Comparison of ENCODE assay signal across 1 cellular context in the genomic region with DNA sequence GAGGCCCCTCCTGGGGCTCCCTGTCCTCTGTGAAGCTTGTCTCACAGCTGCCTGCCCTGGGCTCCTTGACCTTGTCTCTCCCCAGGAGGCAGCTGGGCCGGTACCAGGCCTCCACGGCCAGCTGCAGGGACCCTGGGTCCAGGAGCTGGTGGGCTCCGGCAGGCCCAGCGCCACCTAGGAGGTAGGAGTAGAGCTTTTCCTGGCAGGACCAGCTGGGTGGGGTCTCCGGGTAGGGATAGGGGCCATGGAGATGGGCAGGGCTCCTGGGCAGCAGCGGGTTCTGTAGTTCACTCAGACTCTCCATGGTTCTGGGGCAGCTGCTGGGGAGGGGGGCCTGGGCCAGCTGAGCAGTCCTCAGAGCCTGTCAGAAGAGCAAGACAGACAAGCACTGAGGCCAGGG.
TF ChIP-seq lines count a peak whose summit lies in the region.

No MANE protein-coding gene starts in this region.

TF ChIP-seq in H1, 55 proteins besides CTCF, POLR2A, EP300 and RAD21:
- TF ChIP-seq BCL11A (IDR thresholded peaks at IDR 0.05; ENCODE audit: low read depth in 2 of 2, low read length in 2 of 2) = no peak
- no peak for TF ChIP-seq RXRA (IDR thresholded peaks at IDR 0.05; ENCODE audit: insufficient read depth, low read depth, low read length)
- TF ChIP-seq SP4 (IDR thresholded peaks at IDR 0.05; ENCODE audit: low read length) = no peak
- no peak for TF ChIP-seq RBBP5 (IDR thresholded peaks at IDR 0.05; ENCODE audit: borderline replicate concordance, low read depth, low read length)
- TF ChIP-seq SP1 (IDR thresholded peaks at IDR 0.05; ENCODE audit: low read depth, low read length) = no peak
- TF ChIP-seq, protein P1, sequence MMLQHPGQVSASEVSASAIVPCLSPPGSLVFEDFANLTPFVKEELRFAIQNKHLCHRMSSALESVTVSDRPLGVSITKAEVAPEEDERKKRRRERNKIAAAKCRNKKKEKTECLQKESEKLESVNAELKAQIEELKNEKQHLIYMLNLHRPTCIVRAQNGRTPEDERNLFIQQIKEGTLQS (IDR thresholded peaks at IDR 0.05; ENCODE audit: insufficient read depth, low read depth, low read length) = no peak
- no peak for TF ChIP-seq SP2 (IDR thresholded peaks at IDR 0.05; ENCODE audit: low read length)
- no peak for TF ChIP-seq POU5F1 (IDR thresholded peaks at IDR 0.05; ENCODE audit: low read depth, low read length)
- TF ChIP-seq KDM5A (IDR thresholded peaks at IDR 0.05; ENCODE audit: low read length) = no peak
- TF ChIP-seq, protein P2, sequence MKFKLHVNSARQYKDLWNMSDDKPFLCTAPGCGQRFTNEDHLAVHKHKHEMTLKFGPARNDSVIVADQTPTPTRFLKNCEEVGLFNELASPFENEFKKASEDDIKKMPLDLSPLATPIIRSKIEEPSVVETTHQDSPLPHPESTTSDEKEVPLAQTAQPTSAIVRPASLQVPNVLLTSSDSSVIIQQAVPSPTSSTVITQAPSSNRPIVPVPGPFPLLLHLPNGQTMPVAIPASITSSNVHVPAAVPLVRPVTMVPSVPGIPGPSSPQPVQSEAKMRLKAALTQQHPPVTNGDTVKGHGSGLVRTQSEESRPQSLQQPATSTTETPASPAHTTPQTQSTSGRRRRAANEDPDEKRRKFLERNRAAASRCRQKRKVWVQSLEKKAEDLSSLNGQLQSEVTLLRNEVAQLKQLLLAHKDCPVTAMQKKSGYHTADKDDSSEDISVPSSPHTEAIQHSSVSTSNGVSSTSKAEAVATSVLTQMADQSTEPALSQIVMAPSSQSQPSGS (IDR thresholded peaks at IDR 0.05; ENCODE audit: low read length) = no peak
- TF ChIP-seq POLR2AphosphoS5 (IDR thresholded peaks at IDR 0.05; ENCODE audit: low read depth, low read length) = no peak
- no peak for TF ChIP-seq JUND (IDR thresholded peaks at IDR 0.05; ENCODE audit: low read length)
- TF ChIP-seq, protein P3, sequence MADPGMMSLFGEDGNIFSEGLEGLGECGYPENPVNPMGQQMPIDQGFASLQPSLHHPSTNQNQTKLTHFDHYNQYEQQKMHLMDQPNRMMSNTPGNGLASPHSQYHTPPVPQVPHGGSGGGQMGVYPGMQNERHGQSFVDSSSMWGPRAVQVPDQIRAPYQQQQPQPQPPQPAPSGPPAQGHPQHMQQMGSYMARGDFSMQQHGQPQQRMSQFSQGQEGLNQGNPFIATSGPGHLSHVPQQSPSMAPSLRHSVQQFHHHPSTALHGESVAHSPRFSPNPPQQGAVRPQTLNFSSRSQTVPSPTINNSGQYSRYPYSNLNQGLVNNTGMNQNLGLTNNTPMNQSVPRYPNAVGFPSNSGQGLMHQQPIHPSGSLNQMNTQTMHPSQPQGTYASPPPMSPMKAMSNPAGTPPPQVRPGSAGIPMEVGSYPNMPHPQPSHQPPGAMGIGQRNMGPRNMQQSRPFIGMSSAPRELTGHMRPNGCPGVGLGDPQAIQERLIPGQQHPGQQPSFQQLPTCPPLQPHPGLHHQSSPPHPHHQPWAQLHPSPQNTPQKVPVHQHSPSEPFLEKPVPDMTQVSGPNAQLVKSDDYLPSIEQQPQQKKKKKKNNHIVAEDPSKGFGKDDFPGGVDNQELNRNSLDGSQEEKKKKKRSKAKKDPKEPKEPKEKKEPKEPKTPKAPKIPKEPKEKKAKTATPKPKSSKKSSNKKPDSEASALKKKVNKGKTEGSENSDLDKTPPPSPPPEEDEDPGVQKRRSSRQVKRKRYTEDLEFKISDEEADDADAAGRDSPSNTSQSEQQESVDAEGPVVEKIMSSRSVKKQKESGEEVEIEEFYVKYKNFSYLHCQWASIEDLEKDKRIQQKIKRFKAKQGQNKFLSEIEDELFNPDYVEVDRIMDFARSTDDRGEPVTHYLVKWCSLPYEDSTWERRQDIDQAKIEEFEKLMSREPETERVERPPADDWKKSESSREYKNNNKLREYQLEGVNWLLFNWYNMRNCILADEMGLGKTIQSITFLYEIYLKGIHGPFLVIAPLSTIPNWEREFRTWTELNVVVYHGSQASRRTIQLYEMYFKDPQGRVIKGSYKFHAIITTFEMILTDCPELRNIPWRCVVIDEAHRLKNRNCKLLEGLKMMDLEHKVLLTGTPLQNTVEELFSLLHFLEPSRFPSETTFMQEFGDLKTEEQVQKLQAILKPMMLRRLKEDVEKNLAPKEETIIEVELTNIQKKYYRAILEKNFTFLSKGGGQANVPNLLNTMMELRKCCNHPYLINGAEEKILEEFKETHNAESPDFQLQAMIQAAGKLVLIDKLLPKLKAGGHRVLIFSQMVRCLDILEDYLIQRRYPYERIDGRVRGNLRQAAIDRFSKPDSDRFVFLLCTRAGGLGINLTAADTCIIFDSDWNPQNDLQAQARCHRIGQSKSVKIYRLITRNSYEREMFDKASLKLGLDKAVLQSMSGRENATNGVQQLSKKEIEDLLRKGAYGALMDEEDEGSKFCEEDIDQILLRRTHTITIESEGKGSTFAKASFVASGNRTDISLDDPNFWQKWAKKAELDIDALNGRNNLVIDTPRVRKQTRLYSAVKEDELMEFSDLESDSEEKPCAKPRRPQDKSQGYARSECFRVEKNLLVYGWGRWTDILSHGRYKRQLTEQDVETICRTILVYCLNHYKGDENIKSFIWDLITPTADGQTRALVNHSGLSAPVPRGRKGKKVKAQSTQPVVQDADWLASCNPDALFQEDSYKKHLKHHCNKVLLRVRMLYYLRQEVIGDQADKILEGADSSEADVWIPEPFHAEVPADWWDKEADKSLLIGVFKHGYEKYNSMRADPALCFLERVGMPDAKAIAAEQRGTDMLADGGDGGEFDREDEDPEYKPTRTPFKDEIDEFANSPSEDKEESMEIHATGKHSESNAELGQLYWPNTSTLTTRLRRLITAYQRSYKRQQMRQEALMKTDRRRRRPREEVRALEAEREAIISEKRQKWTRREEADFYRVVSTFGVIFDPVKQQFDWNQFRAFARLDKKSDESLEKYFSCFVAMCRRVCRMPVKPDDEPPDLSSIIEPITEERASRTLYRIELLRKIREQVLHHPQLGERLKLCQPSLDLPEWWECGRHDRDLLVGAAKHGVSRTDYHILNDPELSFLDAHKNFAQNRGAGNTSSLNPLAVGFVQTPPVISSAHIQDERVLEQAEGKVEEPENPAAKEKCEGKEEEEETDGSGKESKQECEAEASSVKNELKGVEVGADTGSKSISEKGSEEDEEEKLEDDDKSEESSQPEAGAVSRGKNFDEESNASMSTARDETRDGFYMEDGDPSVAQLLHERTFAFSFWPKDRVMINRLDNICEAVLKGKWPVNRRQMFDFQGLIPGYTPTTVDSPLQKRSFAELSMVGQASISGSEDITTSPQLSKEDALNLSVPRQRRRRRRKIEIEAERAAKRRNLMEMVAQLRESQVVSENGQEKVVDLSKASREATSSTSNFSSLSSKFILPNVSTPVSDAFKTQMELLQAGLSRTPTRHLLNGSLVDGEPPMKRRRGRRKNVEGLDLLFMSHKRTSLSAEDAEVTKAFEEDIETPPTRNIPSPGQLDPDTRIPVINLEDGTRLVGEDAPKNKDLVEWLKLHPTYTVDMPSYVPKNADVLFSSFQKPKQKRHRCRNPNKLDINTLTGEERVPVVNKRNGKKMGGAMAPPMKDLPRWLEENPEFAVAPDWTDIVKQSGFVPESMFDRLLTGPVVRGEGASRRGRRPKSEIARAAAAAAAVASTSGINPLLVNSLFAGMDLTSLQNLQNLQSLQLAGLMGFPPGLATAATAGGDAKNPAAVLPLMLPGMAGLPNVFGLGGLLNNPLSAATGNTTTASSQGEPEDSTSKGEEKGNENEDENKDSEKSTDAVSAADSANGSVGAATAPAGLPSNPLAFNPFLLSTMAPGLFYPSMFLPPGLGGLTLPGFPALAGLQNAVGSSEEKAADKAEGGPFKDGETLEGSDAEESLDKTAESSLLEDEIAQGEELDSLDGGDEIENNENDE (IDR thresholded peaks at IDR 0.05; ENCODE audit: insufficient replicate concordance, low read length) = no peak
- TF ChIP-seq PHF8 (conservative IDR thresholded peaks at IDR 0.05; ENCODE audit: low read depth, low read length) = no peak
- no peak for TF ChIP-seq TAF1 (IDR thresholded peaks at IDR 0.05; ENCODE audit: low read depth, low read length)
- TF ChIP-seq TAF7 (optimal IDR thresholded peaks at IDR 0.05; ENCODE audit: borderline replicate concordance, low read depth, low read length) = no peak
- TF ChIP-seq TBP (IDR thresholded peaks at IDR 0.05; ENCODE audit: low read depth, low read length) = no peak
TF ChIP-seq in H1: peak in this region for 0.
